ENCODE assay signal across 11 cellular contexts in the genomic region with DNA sequence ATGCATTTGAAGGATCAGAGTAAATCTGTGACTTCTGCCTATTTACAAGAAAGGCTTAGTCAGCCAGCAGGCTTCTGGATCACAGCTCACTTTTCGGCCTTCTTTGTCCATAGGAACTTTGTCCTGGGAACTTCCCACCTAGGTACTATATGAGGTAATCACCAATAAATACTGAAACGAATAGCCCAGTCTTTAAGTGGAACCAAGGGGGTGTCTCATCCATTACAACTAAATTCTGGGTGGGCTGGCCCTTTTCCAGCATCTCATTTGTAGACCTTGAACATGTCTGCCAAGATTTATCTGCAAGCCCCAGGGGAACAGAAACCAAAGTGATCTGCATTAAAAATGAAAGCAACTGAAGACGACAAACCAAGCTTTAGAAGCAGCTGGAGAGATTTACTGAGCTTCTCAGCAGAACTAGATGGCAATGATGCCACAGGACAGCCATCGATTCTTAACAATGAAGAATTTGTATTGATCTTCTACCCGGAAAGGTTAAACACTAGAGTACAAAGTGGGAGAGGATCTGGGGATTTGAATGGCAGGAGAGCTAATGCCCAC. TPM values are rescaled to one million over a fixed set of nuclear protein-coding genes. Genes with fewer than 3 reads are reported as not detected.
DNase-seq lines count a peak whose midpoint lies in the region; ATAC-seq and TF ChIP-seq lines count a peak whose summit lies in the region.
"Had no signal": no experiment of that assay in that cellular context is flagged by ENCODE, and none has a peak within 500 bp of the region (broad histone marks: within the 10 kb centered on the region; RNA-seq: fewer than 3 reads in every experiment).

No MANE protein-coding gene starts in this region.

- 37 to 49% methylated on average over 4 to 5 of the region's 5 CpGs for WGBS in transverse colon (ENCODE audit: low coverage in 1 of 2), 2 donors

- H3K4me3 ChIP-seq in transverse colon (no peak overlapping the region), Karpas-422 (ENCODE audit: low read length) (no peak overlapping the region)

- H3K36me3 ChIP-seq in transverse colon = no peaks in the 10 kb centered on the region
- no peaks in the 10 kb centered on the region for H3K36me3 ChIP-seq in Karpas-422 (ENCODE audit: insufficient read depth, low read length)

- H3K9me3 Mint-ChIP-seq in activated naive CD4-positive, alpha-beta T cell treated with anti-CD3 and anti-CD28 coated beads, Interleukin-2, amount 50 U/mL, for 24 hours = no peaks in the 10 kb centered on the region
- H3K9me3 Mint-ChIP-seq: activated naive CD4-positive, alpha-beta T cell treated with anti-CD3 and anti-CD28 coated beads, Interleukin-2, amount 50 U/mL, for 72 hours had no signal

- H3K27ac Mint-ChIP-seq in activated naive CD4-positive, alpha-beta T cell treated with anti-CD3 and anti-CD28 coated beads, Interleukin-2, amount 50 U/mL, for 24 hours = peak overlapping the region; percentile 59

- H3K27me3 ChIP-seq in transverse colon = no peaks in the 10 kb centered on the region
- no peaks in the 10 kb centered on the region for H3K27me3 ChIP-seq in Karpas-422 (ENCODE audit: low read length)

- H2AFZ ChIP-seq in Karpas-422 (ENCODE audit: low read length) = no peak overlapping the region

- H3K4me1 ChIP-seq in transverse colon (peaks cover 0 to 41% (median 21%) of the 10 kb centered on the region in 4 donors), Karpas-422 (ENCODE audit: low read length) (no peaks in the 10 kb centered on the region)

- H3K79me2 ChIP-seq in Karpas-422 (ENCODE audit: low read length) = no peaks in the 10 kb centered on the region

- H3K4me2 ChIP-seq in Karpas-422 (ENCODE audit: low read depth, low read length, poor library complexity, severe bottlenecking) = no peak overlapping the region

- no peaks in the 10 kb centered on the region for H3K9me3 ChIP-seq in transverse colon
- H3K9me3 ChIP-seq in Karpas-422 (ENCODE audit: low read length) = no peaks in the 10 kb centered on the region

- H3K27ac ChIP-seq in transverse colon (peak overlapping the region in 2 of 4 donors; percentile 10 to 61), Karpas-422 (ENCODE audit: low read length) (no peak overlapping the region)
- H3K27ac ChIP-seq: C4-2B had no signal

- peaks cover 23% of the 10 kb centered on the region for H3K4me1 Mint-ChIP-seq in activated naive CD4-positive, alpha-beta T cell treated with anti-CD3 and anti-CD28 coated beads, Interleukin-2, amount 50 U/mL, for 24 hours

- no peak for TF ChIP-seq CTCF in transverse colon (IDR thresholded peaks at IDR 0.05)

- no peak overlapping the region for H3K4me3 Mint-ChIP-seq in activated naive CD4-positive, alpha-beta T cell treated with anti-CD3 and anti-CD28 coated beads, Interleukin-2, amount 50 U/mL, for 24 hours

- no peaks in the 10 kb centered on the region for H3K9me2 ChIP-seq in Karpas-422 (replicated peaks; ENCODE audit: insufficient read depth, low read length)

- in situ Hi-C loops in transverse colon (cut with MboI; ENCODE audit: low pct_ligation_motif_present in 1 of 4, low pct_unique_long_range_greater_than_20kb in 1 of 4, low sequenced_read_pairs in 3 of 4) = no loop called here

- no peaks in the 10 kb centered on the region for H3K27me3 Mint-ChIP-seq in activated naive CD4-positive, alpha-beta T cell treated with anti-CD3 and anti-CD28 coated beads, Interleukin-2, amount 50 U/mL, for 24 hours

- no peak for DNase-seq in activated naive CD4-positive, alpha-beta T cell (lab: John Stamatoyannopoulos, UW)
- DNase-seq in NCI-H69 (lab: John Stamatoyannopoulos, UW) = peak; percentile 90
- peak; percentile 42 for DNase-seq in glomerular visceral epithelial cell (ENCODE audit: extremely low spot score)
- DNase-seq in transverse colon = peak; percentile 11
- no peak for DNase-seq in Karpas-422
- no peak for DNase-seq in nucleus accumbens (lab: John Stamatoyannopoulos, UW)
- DNase-seq: IMR-90 had no signal

- no peak for ATAC-seq in HG03039 (IDR thresholded peaks at IDR 0.05; ENCODE audit: unreplicated experiment)
- ATAC-seq: activated naive CD4-positive, alpha-beta T cell treated with anti-CD3 and anti-CD28 coated beads, Interleukin-2, amount 50 U/mL, for 72 hours had no signal

- H4K20me1 ChIP-seq in Karpas-422 (ENCODE audit: insufficient read depth, low read depth, low read length) = no peaks in the 10 kb centered on the region

- no peak for TF ChIP-seq POLR2A in transverse colon (IDR thresholded peaks at IDR 0.05)

- no peak overlapping the region for H3K9ac ChIP-seq in Karpas-422 (ENCODE audit: low read length)

- intact Hi-C loops in transverse colon (cut with DNase I; ENCODE audit: low total_unique reads) = no loop called here

- H3K36me3 Mint-ChIP-seq in activated naive CD4-positive, alpha-beta T cell treated with anti-CD3 and anti-CD28 coated beads, Interleukin-2, amount 50 U/mL, for 24 hours = peaks cover 2% of the 10 kb centered on the region
- H3K36me3 Mint-ChIP-seq: activated naive CD4-positive, alpha-beta T cell treated with anti-CD3 and anti-CD28 coated beads, Interleukin-2, amount 50 U/mL, for 72 hours had no signal

- no peak for TF ChIP-seq EP300 in transverse colon (IDR thresholded peaks at IDR 0.05; ENCODE audit: low read depth)

RNA-seq across cellular contexts. Expression of gene SNX11, which starts 55.5 kb away (rescaled TPM):
- total RNA-seq in transverse colon = 10 to 100 TPM in 3 of 4 donors, 1 to 10 TPM in 1; 2.0 to 24.3 (median 14.1) TPM
- 14.6 and 16.4 TPM in 2 replicates for total RNA-seq in Karpas-422 (2014; rRNA removed; shearing (Covaris generic); ENCODE audit: low replicate concordance)

Comparison
In these comparisons a context has a peak if more than half of its experiments do, and no peak if none do; other contexts are left out.
1. DNase-seq: peak in NCI-H69 (single experiment), glomerular visceral epithelial cell (single experiment) and transverse colon (single experiment); none in activated naive CD4-positive, alpha-beta T cell (0 of 4), Karpas-422 (single experiment) and nucleus accumbens (0 of 56).